ENCODE assay signal across 8 cellular contexts in genomic region chr4:152937535-152938236, GRCh38. TPM values are rescaled to one million over a fixed set of nuclear protein-coding genes. Genes with fewer than 3 reads are reported as not detected.
DNase-seq lines count a peak whose midpoint lies in the region; ATAC-seq and TF ChIP-seq lines count a peak whose summit lies in the region.

No MANE protein-coding gene starts in this region.

- H4K20me1 ChIP-seq in H9 (ENCODE audit: control insufficient read depth, insufficient read depth, insufficient read length), result no peaks in the 10 kb centered on the region

- H2AK5ac ChIP-seq in H9 (ENCODE audit: insufficient read length, low read length), result no peak overlapping the region

- no peaks in the 10 kb centered on the region for H3K79me1 ChIP-seq in H9 (ENCODE audit: insufficient read depth, low read depth, low read length, poor library complexity, severe bottlenecking)

- peaks cover 3% of the 10 kb centered on the region; the same call in 1 of the 2 replicates for H3K4me1 ChIP-seq in H9 (ENCODE audit: insufficient read depth, low read length)

- no peaks in the 10 kb centered on the region for H3K36me3 ChIP-seq in SK-N-MC (ENCODE audit: insufficient read depth, low read length)

- no peak overlapping the region for H3K18ac ChIP-seq in H9 (ENCODE audit: insufficient read length, low read depth, low read length)

- peaks cover 19% of the 10 kb centered on the region for H3K23me2 ChIP-seq in H9 (ENCODE audit: insufficient read length, low read depth, low read length, poor library complexity, severe bottlenecking)

- H3K4ac ChIP-seq in H9 (ENCODE audit: low read depth, low read length), result no peak overlapping the region

- H3K4me1 Mint-ChIP-seq in Calu3 (ENCODE audit: low read depth, unreplicated experiment) (peaks cover 19% of the 10 kb centered on the region), H9 (peaks cover 36 to 38% of the 10 kb centered on the region in 2 experiments)
- H3K4me1 Mint-ChIP-seq in stimulated activated naive B cell treated with anti-CD40 and anti-IgM and Interleukin-4, amounts not matched to agents 10 μg/mL and 1 μg/mL and 100 μg/mL, for 72 hours, result peaks cover 18 to 26% of the 10 kb centered on the region in 2 donors

- H3K4me3 ChIP-seq in SK-N-MC, result peak overlapping the region; percentile 81
- H3K4me3 ChIP-seq in dorsolateral prefrontal cortex, result peak overlapping the region; percentile 44 to 85 (median 71)
- H3K4me3 ChIP-seq in lower leg skin (ENCODE audit: low read depth, poor library complexity, severe bottlenecking), result peak overlapping the region; percentile 45

- H3K27ac ChIP-seq in H9 (ENCODE audit: insufficient read length, low read depth, low read length) (no peak overlapping the region), SK-N-MC (no peak overlapping the region), dorsolateral prefrontal cortex (peak overlapping the region in 2 of 59 donors; percentile 9 to 44)

- no peak overlapping the region for H3K23ac ChIP-seq in H9 (ENCODE audit: insufficient read length, low read depth, low read length)

- H3K27ac Mint-ChIP-seq in Calu3 (ENCODE audit: unreplicated experiment), result no peak overlapping the region
- no peak overlapping the region for H3K27ac Mint-ChIP-seq in H9
- H3K27ac Mint-ChIP-seq in stimulated activated naive B cell treated with anti-CD40 and anti-IgM and Interleukin-4, amounts not matched to agents 10 μg/mL and 1 μg/mL and 100 μg/mL, for 72 hours, result peak overlapping the region; percentile 39

- TF ChIP-seq POLR2A in lower leg skin (IDR thresholded peaks at IDR 0.05), result no peak

- H4K8ac ChIP-seq in H9 (replicated peaks; ENCODE audit: insufficient read length, low read depth, low read length), result no peak overlapping the region

- no peak overlapping the region for H3T11ph ChIP-seq in H9 (ENCODE audit: low read length)

- H2BK12ac ChIP-seq in H9 (ENCODE audit: insufficient read length, low read depth, low read length), result no peak overlapping the region

- H3K9me3 ChIP-seq in H9 (ENCODE audit: control insufficient read depth, low read depth, low read length) (no peaks in the 10 kb centered on the region), SK-N-MC (ENCODE audit: low read depth, low read length) (no peaks in the 10 kb centered on the region)

- H3K4me2 ChIP-seq in H9 (ENCODE audit: insufficient read depth, insufficient read length, low read length), result peak overlapping the region; percentile 76

- TF ChIP-seq CTCF in Calu3 (IDR thresholded peaks at IDR 0.05; ENCODE audit: unreplicated experiment) (no peak), H9 (conservative IDR thresholded peaks at IDR 0.05) (no peak), dorsolateral prefrontal cortex (IDR thresholded peaks at IDR 0.05 in 54 of 56, conservative IDR thresholded peaks at IDR 0.05 in 2 of 56; ENCODE audit: low read depth in 1 of 56, partially characterized antibody in 56 of 56) (no peak), lower leg skin (IDR thresholded peaks at IDR 0.05) (no peak)

- peaks cover 28% of the 10 kb centered on the region; the same call in 1 of the 2 replicates for H3K79me2 ChIP-seq in H9 (ENCODE audit: insufficient read depth, low read length)

- H2AFZ ChIP-seq in H9 (ENCODE audit: low read length), result no peak overlapping the region

- peak; percentile 23 for DNase-seq in Calu3
- no peak for DNase-seq in H9
- no peak for DNase-seq in SK-N-MC (ENCODE audit: low read depth, low spot score)
- DNase-seq in dorsolateral prefrontal cortex, result peak in 3 of 10 donors; percentile 16 to 53 (median 32)
- peak in 1 of 2 donors; percentile 88 for DNase-seq in lower leg skin (ENCODE audit: low spot score in 2 of 2)
- peak; percentile 15 for DNase-seq in stimulated activated naive B cell treated with anti-CD40 and anti-IgM and Interleukin-4, amounts not matched to agents 10 μg/mL and 1 μg/mL and 100 μg/mL, for 72 hours

- H2BK20ac ChIP-seq in H9 (ENCODE audit: low read depth, low read length, poor library complexity, severe bottlenecking), result no peak overlapping the region

- no peaks in the 10 kb centered on the region for H3K27me3 ChIP-seq in H9 (ENCODE audit: insufficient read depth, low read length)
- peaks cover 0 to 14% (median 0%) of the 10 kb centered on the region in 45 donors for H3K27me3 ChIP-seq in dorsolateral prefrontal cortex

- H3K56ac ChIP-seq in H9 (ENCODE audit: insufficient read length, low read depth, low read length), result no peak overlapping the region

- intact Hi-C loops in Calu3 (cut with micrococcal nuclease; ENCODE audit: unreplicated experiment), result loop anchor here (10.0 kb wide), 2 partner anchors 83 to 153 kb away; no protein-coding TSS in a partner anchor
- intact Hi-C loops in dorsolateral prefrontal cortex (cut with DNase I), result loop anchor here in 1 of 2 donors (5.0 kb wide), 1 partner anchor 35 kb away; no protein-coding TSS in a partner anchor
- intact Hi-C loops in lower leg skin (cut with DNase I; ENCODE audit: low total_unique reads), result no loop called here

- BruUV-seq in Calu3 (replicated peaks; lab: Mats Ljungman, UMichigan), result no TSS peak

- no peak overlapping the region for H2BK15ac ChIP-seq in H9 (ENCODE audit: low read depth, low read length)

- H3K36me3 Mint-ChIP-seq in Calu3 (ENCODE audit: insufficient read depth, unreplicated experiment), result peaks cover 23% of the 10 kb centered on the region
- H3K36me3 Mint-ChIP-seq in H9 (ENCODE audit: insufficient read depth in 1 of 3, low read depth in 3 of 3), result peaks cover under 1 to 9% (median 6%) of the 10 kb centered on the region in 3 experiments; a peak in 6 of 7 replicates
- peaks cover 0 to 3% of the 10 kb centered on the region in 2 donors for H3K36me3 Mint-ChIP-seq in stimulated activated naive B cell treated with anti-CD40 and anti-IgM and Interleukin-4, amounts not matched to agents 10 μg/mL and 1 μg/mL and 100 μg/mL, for 72 hours

- H3K27me3 Mint-ChIP-seq in Calu3 (ENCODE audit: unreplicated experiment), result no peaks in the 10 kb centered on the region
- H3K27me3 Mint-ChIP-seq in H9 (ENCODE audit: low read depth), result peaks cover 31% of the 10 kb centered on the region
- H3K27me3 Mint-ChIP-seq in stimulated activated naive B cell treated with anti-CD40 and anti-IgM and Interleukin-4, amounts not matched to agents 10 μg/mL and 1 μg/mL and 100 μg/mL, for 72 hours, result peaks cover 41 to 43% of the 10 kb centered on the region in 2 donors

- H3K4me3 Mint-ChIP-seq in Calu3 (ENCODE audit: low read depth, unreplicated experiment), result peak overlapping the region; percentile 74
- peak overlapping the region; percentile 68 to 87 for H3K4me3 Mint-ChIP-seq in H9
- peak overlapping the region; percentile 77 to 85 for H3K4me3 Mint-ChIP-seq in stimulated activated naive B cell treated with anti-CD40 and anti-IgM and Interleukin-4, amounts not matched to agents 10 μg/mL and 1 μg/mL and 100 μg/mL, for 72 hours

- peak overlapping the region; percentile 56 for H3K9ac ChIP-seq in H9 (ENCODE audit: extremely low read depth, insufficient read length, low read length)
- H3K9ac ChIP-seq in SK-N-MC (ENCODE audit: insufficient read length), result no peak overlapping the region

- CTCF ChIA-PET in Calu3 (lab: Charles Lee), result no interaction called here

- H4K91ac ChIP-seq in H9 (ENCODE audit: insufficient read length, low read depth, low read length), result no peak overlapping the region

- H2BK120ac ChIP-seq in H9 (ENCODE audit: low read depth, low read length, poor library complexity, severe bottlenecking), result no peak overlapping the region

- no CpG with 5 or more reads among the region's 75 CpGs for WGBS in H9 (ENCODE audit: extremely low coverage, insufficient read length, low lambda C conversion rate)
- 0% methylated on average over 15 of the region's 75 CpGs for WGBS in lower leg skin, 2 donors

- no peak overlapping the region for H2BK5ac ChIP-seq in H9 (ENCODE audit: insufficient read length, low read length)

- no peak overlapping the region for H3K14ac ChIP-seq in H9 (ENCODE audit: insufficient read depth, low read length)

- peak; percentile 50 to 58 for ATAC-seq in stimulated activated naive B cell treated with anti-CD40 and anti-IgM and Interleukin-4, amounts not matched to agents 10 μg/mL and 1 μg/mL and 100 μg/mL, for 72 hours (replicated peaks)
- ATAC-seq in HG03039 (IDR thresholded peaks at IDR 0.05; ENCODE audit: unreplicated experiment) (no peak), HG03520 (IDR thresholded peaks at IDR 0.05; ENCODE audit: unreplicated experiment) (no peak)

- H3K9me3 Mint-ChIP-seq in Calu3 (ENCODE audit: low read depth, unreplicated experiment), result no peaks in the 10 kb centered on the region
- no peaks in the 10 kb centered on the region; a peak in 1 of 5 replicates for H3K9me3 Mint-ChIP-seq in H9
- no peaks in the 10 kb centered on the region for H3K9me3 Mint-ChIP-seq in stimulated activated naive B cell treated with anti-CD40 and anti-IgM and Interleukin-4, amounts not matched to agents 10 μg/mL and 1 μg/mL and 100 μg/mL, for 72 hours

- no peak overlapping the region for H4K5ac ChIP-seq in H9 (ENCODE audit: insufficient read length, low read depth, low read length)

RNA-seq across cellular contexts. Expression of gene FHDC1, which starts 1.6 kb away (rescaled TPM):
- total RNA-seq in Calu3 (2022) (6.0 and 7.8 TPM in 2 replicates), H9 (2021) (19.7 and 19.9 TPM in 2 replicates), dorsolateral prefrontal cortex (1 to 10 TPM; 1.1 to 5.9 (median 2.2) TPM), lower leg skin (10 to 100 TPM; 25.6 to 65.1 (median 37.2) TPM)

Comparison
In these comparisons a context has a peak if more than half of its experiments do, and no peak if none do; other contexts are left out.
1. DNase-seq: peak in Calu3 (single experiment) and stimulated activated naive B cell treated with anti-CD40 and anti-IgM and Interleukin-4, amounts not matched to agents 10 μg/mL and 1 μg/mL and 100 μg/mL, for 72 hours (single experiment); none in H9 (single experiment) and SK-N-MC (single experiment).
2. ATAC-seq: peak in stimulated activated naive B cell treated with anti-CD40 and anti-IgM and Interleukin-4, amounts not matched to agents 10 μg/mL and 1 μg/mL and 100 μg/mL, for 72 hours (2 of 2); none in HG03039 (single experiment) and HG03520 (single experiment).
3. Peak in every context shown above with its lines, with median percentiles within 50 percentile points of each other: H3K4me3 Mint-ChIP-seq and H3K4me3 ChIP-seq.